In genomic region chr6:125957845-125958244, GRCh38 we compare ENCODE assay signal across 9 cellular contexts. TPM values are rescaled to one million over a fixed set of nuclear protein-coding genes. Genes with fewer than 3 reads are reported as not detected.
DNase-seq lines count a peak whose midpoint lies in the region; FAIRE-seq and TF ChIP-seq lines count a peak whose summit lies in the region.
"Had no signal": no experiment of that assay in that cellular context is flagged by ENCODE, and none has a peak within 500 bp of the region (broad histone marks: within the 10 kb centered on the region; RNA-seq: fewer than 3 reads in every experiment).

No MANE protein-coding gene starts in this region.

- DNase-seq in AG04450 (ENCODE audit: low read depth, low spot score) (no peak), HT1080 (ENCODE audit: low read depth) (peak; percentile 70), substantia nigra (lab: John Stamatoyannopoulos, UW) (peak in 15 of 49 donors; percentile 7 to 52 (median 22)), NCI-H1694 (lab: John Stamatoyannopoulos, UW) (no peak), RCC 7860 (ENCODE audit: low spot score) (no peak)
- no peak for DNase-seq in activated CD8-positive, alpha-beta memory T cell treated with anti-CD3 and anti-CD28 coated beads, Interleukin-2, amount 50 U/mL, for 4 hours

- H3K4me3 ChIP-seq in AG04450 (ENCODE audit: low read depth, low read length) (peak overlapping the region; percentile 91), iPS-15b (ENCODE audit: low read depth, low read length) (peak overlapping the region; percentile 90)

- CTCF ChIA-PET in AG04450 (lab: Charles Lee) = interaction anchor here (0.8 to 11.8 kb wide), 12 partner anchors 9 to 172 kb away, joined by 3 to 196 read pairs (median 7); partner anchors contain the start of gene NCOA7

- no peak for TF ChIP-seq CTCF in AG04450 (IDR thresholded peaks at IDR 0.05; ENCODE audit: low read depth, low read length)
- TF ChIP-seq CTCF in VCaP (conservative IDR thresholded peaks at IDR 0.05) = no peak

- peaks cover 7% of the 10 kb centered on the region; the same call in 1 of the 2 replicates for H3K9me3 ChIP-seq in AG04450 (ENCODE audit: control insufficient read depth, insufficient read depth, low read length)
- no peaks in the 10 kb centered on the region for H3K9me3 ChIP-seq in iPS-15b (ENCODE audit: control insufficient read depth, insufficient read depth, low read length)

- H3K27ac ChIP-seq in AG04450 (ENCODE audit: low read depth, low read length) (no peak overlapping the region), VCaP (peak overlapping the region; percentile 92), substantia nigra (ENCODE audit: low read depth, low read length, poor library complexity, severe bottlenecking) (peak overlapping the region; percentile 98)

- POLR2A ChIA-PET in AG04450 (lab: Yijun Ruan, JAX) = interaction anchor here (1.1 kb wide), 1 partner anchor 167 kb away, joined by 3 read pairs; the partner anchor contains the start of gene NCOA7

- no peaks in the 10 kb centered on the region for H3K36me3 ChIP-seq in iPS-15b (ENCODE audit: control insufficient read depth, insufficient read depth, low read length)

- no peak for FAIRE-seq in RCC 7860 (lab: Jason Lieb, UNC)
- FAIRE-seq: GM18507 had no signal

- H3K4me1 ChIP-seq in iPS-15b (ENCODE audit: control insufficient read depth, insufficient read depth, low read length) = peaks cover 5% of the 10 kb centered on the region

- no peak overlapping the region for H3K9ac ChIP-seq in iPS-15b (ENCODE audit: low read depth, low read length)

- H3K27me3 ChIP-seq in AG04450 (ENCODE audit: control insufficient read depth, insufficient read depth, low read length) (no peaks in the 10 kb centered on the region), iPS-15b (ENCODE audit: control insufficient read depth, insufficient read depth, low read length) (no peaks in the 10 kb centered on the region)

RNA-seq across cellular contexts. Expression of gene HINT3, which starts 1.3 kb away (rescaled TPM):
- polyA plus RNA-seq in AG04450 (2011; rRNA removed) = 4.0 and 4.5 TPM in 2 replicates
- 1.6 and 2.4 TPM in 2 replicates for polyA minus RNA-seq in AG04450 (2011; rRNA and poly(A)+ RNA removed)
- total RNA-seq in HT1080 (2014; rRNA removed; shearing (Covaris generic)) = 8.7 and 10.0 TPM in 2 replicates
- 6.2 and 7.7 TPM in 2 replicates for polyA plus RNA-seq in HT1080 (2015; cell fraction: cytosol; rRNA removed)
- 2.6 and 2.7 TPM in 2 replicates for polyA plus RNA-seq in HT1080 (2015; cell fraction: nucleus; rRNA removed)

RNA-seq across cellular contexts. Expression of gene TRMT11, which starts 28.5 kb away (rescaled TPM):
- 18.5 and 27.3 TPM in 2 replicates for polyA plus RNA-seq in AG04450 (2011; rRNA removed)
- polyA minus RNA-seq in AG04450 (2011; rRNA and poly(A)+ RNA removed) = 19.1 and 23.6 TPM in 2 replicates
- 15.8 and 17.1 TPM in 2 replicates for total RNA-seq in HT1080 (2014; rRNA removed; shearing (Covaris generic))
- polyA plus RNA-seq in HT1080 (2015; cell fraction: cytosol; rRNA removed) = 29.0 and 30.4 TPM in 2 replicates
- 62.3 and 67.4 TPM in 2 replicates for polyA plus RNA-seq in HT1080 (2015; cell fraction: nucleus; rRNA removed)
